Comparison of ENCODE assay signal across 14 cellular contexts in genomic region chr15:101045835-101046691, GRCh38.
A peak's percentile ranks its signal among the peaks of the same experiment; 100 is the strongest.
DNase-seq lines count a peak whose midpoint lies in the region; ATAC-seq and TF ChIP-seq lines count a peak whose summit lies in the region.
"Had no signal": no experiment of that assay in that cellular context is flagged by ENCODE, and none has a peak within 500 bp of the region (broad histone marks: within the 10 kb centered on the region; RNA-seq: fewer than 3 reads in every experiment).

No MANE protein-coding gene starts in this region.

- no peak overlapping the region for H3K9ac ChIP-seq in rectal smooth muscle tissue (ENCODE audit: low read length)
- H3K9ac ChIP-seq: GM23248 had no signal

- H3K27ac ChIP-seq in right atrium auricular region (peak overlapping the region; percentile 62 to 63), rectal smooth muscle tissue (ENCODE audit: low read depth, low read length) (peak overlapping the region; percentile 37)
- H3K27ac ChIP-seq: brain microvascular endothelial cell, GM23248 had no signal

- H3K4me3 ChIP-seq in BE2C (ENCODE audit: low read depth, low read length), result no peak overlapping the region
- no peak overlapping the region for H3K4me3 ChIP-seq in right atrium auricular region
- H3K4me3 ChIP-seq in rectal smooth muscle tissue (ENCODE audit: low read length), result no peak overlapping the region
- H3K4me3 ChIP-seq: GM23248 had no signal

- H3K36me3 ChIP-seq in BE2C (no peaks in the 10 kb centered on the region), right atrium auricular region (no peaks in the 10 kb centered on the region), rectal smooth muscle tissue (ENCODE audit: control insufficient read depth, insufficient read depth, low read length) (peaks cover 6% of the 10 kb centered on the region)
- H3K36me3 ChIP-seq: brain microvascular endothelial cell had no signal

- ATAC-seq in HG02884 (IDR thresholded peaks at IDR 0.05; ENCODE audit: unreplicated experiment), result no peak
- ATAC-seq: SK-N-SH treated with all-trans-retinoic acid at 6 μM for 48 hours had no signal

- no peaks in the 10 kb centered on the region for H3K4me1 ChIP-seq in BE2C
- peaks cover 0 to 13% of the 10 kb centered on the region in 2 donors for H3K4me1 ChIP-seq in right atrium auricular region
- no peaks in the 10 kb centered on the region for H3K4me1 ChIP-seq in rectal smooth muscle tissue (ENCODE audit: control insufficient read depth, insufficient read depth, low read length)

- peak; percentile 0 for DNase-seq in BE2C
- DNase-seq in activated CD8-positive, alpha-beta memory T cell treated with anti-CD3 and anti-CD28 coated beads for 24 hours, result peak; percentile 33
- DNase-seq in right atrium auricular region (ENCODE audit: low spot score), result peak; percentile 40
- no peak for DNase-seq in NCI-H2171 (lab: John Stamatoyannopoulos, UW)
- DNase-seq in amniotic stem cell (lab: John Stamatoyannopoulos, UW), result no peak
- DNase-seq in kidney tubule cell (ENCODE audit: low spot score), result no peak
- DNase-seq: activated naive CD4-positive, alpha-beta T cell treated with Interleukin-2 at 50 U/mL for 16 hours; brain microvascular endothelial cell; GM23248; MV-4-11; stimulated activated naive CD4-positive, alpha-beta T cell had no signal

- TF ChIP-seq CTCF in BE2C (IDR thresholded peaks at IDR 0.05; ENCODE audit: low read depth, low read length), result no peak
- no peak for TF ChIP-seq CTCF in right atrium auricular region (IDR thresholded peaks at IDR 0.05)

- H3K27me3 ChIP-seq in BE2C (no peaks in the 10 kb centered on the region), right atrium auricular region (no peaks in the 10 kb centered on the region), rectal smooth muscle tissue (ENCODE audit: control insufficient read depth, insufficient read depth, low read length) (no peaks in the 10 kb centered on the region)
- H3K27me3 ChIP-seq: brain microvascular endothelial cell had no signal

- H3K9me3 ChIP-seq in BE2C (no peaks in the 10 kb centered on the region), right atrium auricular region (peaks cover 0 to 3% of the 10 kb centered on the region in 2 donors)

Comparison
In these comparisons a context has a peak if more than half of its experiments do, and no peak if none do; other contexts are left out.
1. DNase-seq: peak in BE2C (single experiment), activated CD8-positive, alpha-beta memory T cell treated with anti-CD3 and anti-CD28 coated beads for 24 hours (single experiment) and right atrium auricular region (single experiment); none in NCI-H2171 (single experiment), amniotic stem cell (single experiment) and kidney tubule cell (single experiment).